13 cellular contexts compared by ENCODE assay signal in genomic region chr14:55582741-55583140, GRCh38. TPM values are rescaled to one million over a fixed set of nuclear protein-coding genes. Genes with fewer than 3 reads are reported as not detected.
DNase-seq lines count a peak whose midpoint lies in the region; ATAC-seq and TF ChIP-seq lines count a peak whose summit lies in the region.
"Had no signal": no experiment of that assay in that cellular context is flagged by ENCODE, and none has a peak within 500 bp of the region (broad histone marks: within the 10 kb centered on the region; RNA-seq: fewer than 3 reads in every experiment).

No MANE protein-coding gene starts in this region.

- in situ Hi-C loops in G401 (cut with HindIII; ENCODE audit: low sequenced_read_pairs), result no loop called here

- H3K36me3 ChIP-seq in OCI-LY7 (ENCODE audit: insufficient read depth, low read length) (0 out of 2 replicates have a peak, but pooled peaks cover 3% of the 10 kb centered on the region), parathyroid adenoma (ENCODE audit: control insufficient read depth, insufficient read depth, low read length) (no peaks in the 10 kb centered on the region), esophagus squamous epithelium (no peaks in the 10 kb centered on the region)

- H3K4me3 ChIP-seq in OCI-LY7 (ENCODE audit: low read depth, low read length, poor library complexity, severe bottlenecking) (peak overlapping the region; percentile 94), parathyroid adenoma (ENCODE audit: low read depth, low read length) (no peak overlapping the region), esophagus squamous epithelium (no peak overlapping the region)

- peak overlapping the region; percentile 92 for H3K4me2 ChIP-seq in OCI-LY7 (ENCODE audit: low read length)
- peak overlapping the region; percentile 2 for H3K4me2 ChIP-seq in parathyroid adenoma (ENCODE audit: low read length)

- TF ChIP-seq POLR2A in esophagus squamous epithelium (IDR thresholded peaks at IDR 0.05), result no peak

- H3K27ac ChIP-seq in OCI-LY7 (ENCODE audit: low read depth, low read length, poor library complexity, severe bottlenecking) (peak overlapping the region; percentile 60), parathyroid adenoma (no peak overlapping the region), esophagus squamous epithelium (peak overlapping the region in 1 of 4 donors; percentile 9)

- no peak for DNase-seq in activated CD4-positive, alpha-beta T cell treated with anti-CD3 and anti-CD28 coated beads for 36 hours
- DNase-seq in activated CD4-positive, alpha-beta T cell treated with anti-CD3 and anti-CD28 coated beads, Interleukin-2, amount 50 U/mL, for 1 hour, result no peak
- DNase-seq in OCI-LY7 (ENCODE audit: low spot score) (peak; percentile 70), esophagus squamous epithelium (lab: John Stamatoyannopoulos, UW) (no peak), G401 (ENCODE audit: low spot score) (no peak), progenitor cell of endocrine pancreas (ENCODE audit: low spot score, unreplicated experiment) (no peak)
- DNase-seq: cortex of kidney; H9; hippocampal formation; stimulated activated CD4-positive, alpha-beta T cell treated with anti-CD3 and anti-CD28 coated beads, Interleukin-4, amount 100 ng/mL, for 4 hours had no signal

- H2AFZ ChIP-seq in OCI-LY7 (ENCODE audit: low read length) (no peak overlapping the region), parathyroid adenoma (no peak overlapping the region)

- no peaks in the 10 kb centered on the region for H3K9me2 ChIP-seq in OCI-LY7 (ENCODE audit: insufficient read depth, low read length)

- ATAC-seq in activated CD4-positive, alpha-beta T cell treated with anti-CD3 and anti-CD28 coated beads for 36 hours, result no peak
- ATAC-seq in GM21390 (IDR thresholded peaks at IDR 0.05; ENCODE audit: unreplicated experiment), result peak; percentile 24
- ATAC-seq: Right ventricle myocardium inferior had no signal

- H3K27me3 ChIP-seq in parathyroid adenoma (ENCODE audit: control insufficient read depth, insufficient read depth, low read length) (no peaks in the 10 kb centered on the region), esophagus squamous epithelium (no peaks in the 10 kb centered on the region)

- H3K9ac ChIP-seq in parathyroid adenoma, result no peak overlapping the region

- peaks cover 60% of the 10 kb centered on the region for H3K4me1 Mint-ChIP-seq in activated CD4-positive, alpha-beta T cell treated with anti-CD3 and anti-CD28 coated beads for 36 hours
- H3K4me1 Mint-ChIP-seq in progenitor cell of endocrine pancreas (ENCODE audit: low read depth), result peaks cover 22% of the 10 kb centered on the region

- no peaks in the 10 kb centered on the region for H3K27me3 Mint-ChIP-seq in activated CD4-positive, alpha-beta T cell treated with anti-CD3 and anti-CD28 coated beads for 36 hours
- no peaks in the 10 kb centered on the region for H3K27me3 Mint-ChIP-seq in progenitor cell of endocrine pancreas

- peak overlapping the region; percentile 20 for H3K4me3 Mint-ChIP-seq in activated CD4-positive, alpha-beta T cell treated with anti-CD3 and anti-CD28 coated beads for 36 hours
- no peak overlapping the region for H3K4me3 Mint-ChIP-seq in progenitor cell of endocrine pancreas (ENCODE audit: low read depth)
- H3K4me3 Mint-ChIP-seq: H9 had no signal

- intact Hi-C loops in activated CD4-positive, alpha-beta T cell treated with anti-CD3 and anti-CD28 coated beads for 36 hours (cut with DNase I, micrococcal nuclease), result loop anchor here (5.0 to 10.0 kb wide), 4 partner anchors 135 to 995 kb away; partner anchors contain the start of genes TMEM260 (in 2 of the 2) and FBXO34 (in 1 of the 2)
- intact Hi-C loops in OCI-LY7 (cut with micrococcal nuclease; ENCODE audit: unreplicated experiment), result loop anchor here (5.0 to 10.0 kb wide), 4 partner anchors 55 to 1810 kb away; partner anchors contain the start of genes FBXO34 and NAA30
- intact Hi-C loops in esophagus squamous epithelium (cut with DNase I), result no loop called here

- no peaks in the 10 kb centered on the region for H3K9me3 Mint-ChIP-seq in activated CD4-positive, alpha-beta T cell treated with anti-CD3 and anti-CD28 coated beads for 36 hours (ENCODE audit: low read depth)
- no peaks in the 10 kb centered on the region for H3K9me3 Mint-ChIP-seq in progenitor cell of endocrine pancreas (ENCODE audit: low read depth)
- H3K9me3 Mint-ChIP-seq: H9 had no signal

- CTCF ChIA-PET in activated CD4-positive, alpha-beta T cell treated with anti-CD3 and anti-CD28 coated beads for 36 hours (lab: Charles Lee), result no interaction called here
- CTCF ChIA-PET in OCI-LY7 (lab: Charles Lee; ENCODE audit: unreplicated experiment), result no interaction called here

- H3K27ac Mint-ChIP-seq in activated CD4-positive, alpha-beta T cell treated with anti-CD3 and anti-CD28 coated beads for 36 hours, result no peak overlapping the region
- no peak overlapping the region for H3K27ac Mint-ChIP-seq in progenitor cell of endocrine pancreas
- H3K27ac Mint-ChIP-seq: H9 had no signal

- POLR2A ChIA-PET in activated CD4-positive, alpha-beta T cell treated with anti-CD3 and anti-CD28 coated beads for 36 hours (lab: Charles Lee), result no interaction called here
- POLR2A ChIA-PET in OCI-LY7 (lab: Charles Lee), result no interaction called here

- TF ChIP-seq CTCF in OCI-LY7 (conservative IDR thresholded peaks at IDR 0.05; ENCODE audit: low read length) (no peak), parathyroid adenoma (IDR thresholded peaks at IDR 0.05) (no peak), esophagus squamous epithelium (IDR thresholded peaks at IDR 0.05) (no peak), progenitor cell of endocrine pancreas (IDR thresholded peaks at IDR 0.05; ENCODE audit: unreplicated experiment) (no peak)

- H4K20me1 ChIP-seq in OCI-LY7 (ENCODE audit: insufficient read depth, low read length), result peaks cover 58% of the 10 kb centered on the region

- WGBS in esophagus squamous epithelium, 2 donors, result 46 to 51% methylated on average over 2 of the region's 2 CpGs

- H3K9me3 ChIP-seq in OCI-LY7 (ENCODE audit: low read length), result no peaks in the 10 kb centered on the region
- no peaks in the 10 kb centered on the region for H3K9me3 ChIP-seq in parathyroid adenoma (ENCODE audit: control insufficient read depth, low read length)
- H3K9me3 ChIP-seq in esophagus squamous epithelium, result no peaks in the 10 kb centered on the region

- no peaks in the 10 kb centered on the region for H3K36me3 Mint-ChIP-seq in activated CD4-positive, alpha-beta T cell treated with anti-CD3 and anti-CD28 coated beads for 36 hours (ENCODE audit: low read depth)
- no peaks in the 10 kb centered on the region for H3K36me3 Mint-ChIP-seq in progenitor cell of endocrine pancreas (ENCODE audit: insufficient read depth)

- H3K4me1 ChIP-seq in OCI-LY7 (ENCODE audit: insufficient read depth, low read length, poor library complexity, severe bottlenecking), result peaks cover 46% of the 10 kb centered on the region
- H3K4me1 ChIP-seq in parathyroid adenoma, result peaks cover 19% of the 10 kb centered on the region
- peaks cover 26 to 87% (median 27%) of the 10 kb centered on the region in 3 donors for H3K4me1 ChIP-seq in esophagus squamous epithelium

- H3K79me2 ChIP-seq in OCI-LY7 (ENCODE audit: insufficient read depth, low read depth, low read length), result peaks cover 73% of the 10 kb centered on the region
- H3K79me2 ChIP-seq in parathyroid adenoma, result peaks cover 42% of the 10 kb centered on the region

- no TSS peak for BruUV-seq in OCI-LY7 (replicated peaks; lab: Mats Ljungman, UMichigan)

RNA-seq across cellular contexts. Expression of gene KTN1, which starts 2.7 kb away (rescaled TPM):
- 100 to 1,000 TPM; 117 to 138 TPM for total RNA-seq in activated CD4-positive, alpha-beta T cell treated with anti-CD3 and anti-CD28 coated beads for 36 hours
- total RNA-seq in OCI-LY7 (2014; rRNA removed; shearing (Covaris generic)), result 60.6 and 90.0 TPM in 2 replicates
- total RNA-seq in OCI-LY7 (2022) (124 and 134 TPM in 2 replicates), esophagus squamous epithelium (100 to 1,000 TPM in 2 of 4 donors, 10 to 100 TPM in 2; 57.8 to 123 (median 106) TPM), progenitor cell of endocrine pancreas (155 and 158 TPM in 2 replicates)
- total RNA-seq in G401 (2014; rRNA removed; shearing (Covaris generic)), result 92.4 and 132 TPM in 2 replicates
